Comparison of ENCODE assay signal across 2 cellular contexts in the genomic region with DNA sequence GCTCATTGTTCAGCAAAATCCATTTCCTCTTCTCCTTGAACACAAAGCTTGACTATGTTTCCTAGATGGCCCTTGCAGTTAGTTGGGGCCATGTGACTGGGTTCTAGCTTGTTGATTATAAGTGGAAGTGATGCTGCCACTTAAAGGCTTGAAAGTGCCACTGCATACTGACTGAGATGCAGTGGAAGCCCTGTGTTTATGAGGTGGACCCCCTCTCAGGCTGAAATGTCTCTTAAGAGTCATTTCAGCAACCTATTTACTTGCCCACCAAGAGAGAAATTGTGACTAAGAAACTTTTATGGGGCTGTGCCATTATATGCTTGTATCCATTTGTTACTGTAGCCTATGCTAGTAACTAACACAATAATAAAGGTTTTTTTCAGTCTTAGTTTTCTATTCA.
TF ChIP-seq lines count a peak whose summit lies in the region.

No MANE protein-coding gene starts in this region.

TF ChIP-seq in IMR-90, 13 proteins besides CTCF, POLR2A, EP300 and RAD21:
- TF ChIP-seq USF2 (IDR thresholded peaks at IDR 0.05; ENCODE audit: low read depth, low read length): peak; percentile 28; the same call in 1 of the 2 replicates
- TF ChIP-seq SMC3 (IDR thresholded peaks at IDR 0.05; ENCODE audit: low read depth, low read length): 0 out of 2 replicates have a peak, but pooled peaks have one; percentile 10
- TF ChIP-seq, protein P1, sequence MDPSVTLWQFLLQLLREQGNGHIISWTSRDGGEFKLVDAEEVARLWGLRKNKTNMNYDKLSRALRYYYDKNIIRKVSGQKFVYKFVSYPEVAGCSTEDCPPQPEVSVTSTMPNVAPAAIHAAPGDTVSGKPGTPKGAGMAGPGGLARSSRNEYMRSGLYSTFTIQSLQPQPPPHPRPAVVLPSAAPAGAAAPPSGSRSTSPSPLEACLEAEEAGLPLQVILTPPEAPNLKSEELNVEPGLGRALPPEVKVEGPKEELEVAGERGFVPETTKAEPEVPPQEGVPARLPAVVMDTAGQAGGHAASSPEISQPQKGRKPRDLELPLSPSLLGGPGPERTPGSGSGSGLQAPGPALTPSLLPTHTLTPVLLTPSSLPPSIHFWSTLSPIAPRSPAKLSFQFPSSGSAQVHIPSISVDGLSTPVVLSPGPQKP (IDR thresholded peaks at IDR 0.05; ENCODE audit: borderline replicate concordance, low read depth, low read length): no peak
- TF ChIP-seq RCOR1 (IDR thresholded peaks at IDR 0.05; ENCODE audit: insufficient replicate concordance, low read length): no peak
- TF ChIP-seq BHLHE40 (IDR thresholded peaks at IDR 0.05; ENCODE audit: low read depth, low read length): no peak
- no peak for TF ChIP-seq MAZ (IDR thresholded peaks at IDR 0.05; ENCODE audit: borderline replicate concordance, low read depth, low read length)
- TF ChIP-seq CEBPB (IDR thresholded peaks at IDR 0.05; ENCODE audit: low read depth, low read length): no peak
- TF ChIP-seq MAFK (IDR thresholded peaks at IDR 0.05; ENCODE audit: low read depth, low read length): no peak
- TF ChIP-seq MXI1 (IDR thresholded peaks at IDR 0.05; ENCODE audit: borderline replicate concordance, low read depth, low read length): no peak
- TF ChIP-seq CHD1 (IDR thresholded peaks at IDR 0.05; ENCODE audit: low read depth, low read length): no peak
- no peak for TF ChIP-seq RFX5 (IDR thresholded peaks at IDR 0.05; ENCODE audit: low read depth, low read length)
- TF ChIP-seq NFE2L2 (IDR thresholded peaks at IDR 0.05; ENCODE audit: low read depth, low read length): no peak

TF ChIP-seq in K562, 482 proteins besides CTCF, POLR2A, EP300 and RAD21 (continued from another document):
- 0 out of 2 replicates have a peak, but pooled peaks have one; percentile 18 for TF ChIP-seq MGA (IDR thresholded peaks at IDR 0.05)
- TF ChIP-seq, protein P2, sequence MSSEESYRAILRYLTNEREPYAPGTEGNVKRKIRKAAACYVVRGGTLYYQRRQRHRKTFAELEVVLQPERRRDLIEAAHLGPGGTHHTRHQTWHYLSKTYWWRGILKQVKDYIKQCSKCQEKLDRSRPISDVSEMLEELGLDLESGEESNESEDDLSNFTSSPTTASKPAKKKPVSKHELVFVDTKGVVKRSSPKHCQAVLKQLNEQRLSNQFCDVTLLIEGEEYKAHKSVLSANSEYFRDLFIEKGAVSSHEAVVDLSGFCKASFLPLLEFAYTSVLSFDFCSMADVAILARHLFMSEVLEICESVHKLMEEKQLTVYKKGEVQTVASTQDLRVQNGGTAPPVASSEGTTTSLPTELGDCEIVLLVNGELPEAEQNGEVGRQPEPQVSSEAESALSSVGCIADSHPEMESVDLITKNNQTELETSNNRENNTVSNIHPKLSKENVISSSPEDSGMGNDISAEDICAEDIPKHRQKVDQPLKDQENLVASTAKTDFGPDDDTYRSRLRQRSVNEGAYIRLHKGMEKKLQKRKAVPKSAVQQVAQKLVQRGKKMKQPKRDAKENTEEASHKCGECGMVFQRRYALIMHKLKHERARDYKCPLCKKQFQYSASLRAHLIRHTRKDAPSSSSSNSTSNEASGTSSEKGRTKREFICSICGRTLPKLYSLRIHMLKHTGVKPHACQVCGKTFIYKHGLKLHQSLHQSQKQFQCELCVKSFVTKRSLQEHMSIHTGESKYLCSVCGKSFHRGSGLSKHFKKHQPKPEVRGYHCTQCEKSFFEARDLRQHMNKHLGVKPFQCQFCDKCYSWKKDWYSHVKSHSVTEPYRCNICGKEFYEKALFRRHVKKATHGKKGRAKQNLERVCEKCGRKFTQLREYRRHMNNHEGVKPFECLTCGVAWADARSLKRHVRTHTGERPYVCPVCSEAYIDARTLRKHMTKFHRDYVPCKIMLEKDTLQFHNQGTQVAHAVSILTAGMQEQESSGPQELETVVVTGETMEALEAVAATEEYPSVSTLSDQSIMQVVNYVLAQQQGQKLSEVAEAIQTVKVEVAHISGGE (CRISPR knock-in tag; IDR thresholded peaks at IDR 0.05): no peak
- peak; percentile 79 for TF ChIP-seq USF2 (CRISPR knock-in tag; IDR thresholded peaks at IDR 0.05)
- TF ChIP-seq, protein P3, sequence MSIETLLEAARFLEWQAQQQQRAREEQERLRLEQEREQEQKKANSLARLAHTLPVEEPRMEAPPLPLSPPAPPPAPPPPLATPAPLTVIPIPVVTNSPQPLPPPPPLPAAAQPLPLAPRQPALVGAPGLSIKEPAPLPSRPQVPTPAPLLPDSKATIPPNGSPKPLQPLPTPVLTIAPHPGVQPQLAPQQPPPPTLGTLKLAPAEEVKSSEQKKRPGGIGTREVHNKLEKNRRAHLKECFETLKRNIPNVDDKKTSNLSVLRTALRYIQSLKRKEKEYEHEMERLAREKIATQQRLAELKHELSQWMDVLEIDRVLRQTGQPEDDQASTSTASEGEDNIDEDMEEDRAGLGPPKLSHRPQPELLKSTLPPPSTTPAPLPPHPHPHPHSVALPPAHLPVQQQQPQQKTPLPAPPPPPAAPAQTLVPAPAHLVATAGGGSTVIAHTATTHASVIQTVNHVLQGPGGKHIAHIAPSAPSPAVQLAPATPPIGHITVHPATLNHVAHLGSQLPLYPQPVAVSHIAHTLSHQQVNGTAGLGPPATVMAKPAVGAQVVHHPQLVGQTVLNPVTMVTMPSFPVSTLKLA (conservative IDR thresholded peaks at IDR 0.05): peak in 1 of 2 experiments; percentile 27; a peak in 1 of 4 replicates
